Comparison of ENCODE assay signal across 8 cellular contexts in genomic region chr1:23524716-23525401, GRCh38.
A peak's percentile ranks its signal among the peaks of the same experiment; 100 is the strongest.
DNase-seq lines count a peak whose midpoint lies in the region; ATAC-seq lines count a peak whose summit lies in the region.

No MANE protein-coding gene starts in this region.

- peak; percentile 73 for DNase-seq in activated naive CD4-positive, alpha-beta T cell treated with anti-CD3 and anti-CD28 coated beads, Interleukin-2, amount 10 ng/mL, durations not matched to agents 7 days and 5 days
- no peak for DNase-seq in activated naive CD4-positive, alpha-beta T cell (lab: John Stamatoyannopoulos, UW)
- DNase-seq in NCI-H345 treated with DMSO at 0.1 percent for 48 hours (lab: John Stamatoyannopoulos, UW; ENCODE audit: unreplicated experiment): peak; percentile 97
- DNase-seq in activated effector memory CD4-positive, alpha-beta T cell treated with anti-CD3 and anti-CD28 coated beads, Interleukin-2, amount 50 U/mL, for 16 hours: peak; percentile 77

- H3K9me3 Mint-ChIP-seq in activated naive CD4-positive, alpha-beta T cell treated with anti-CD3 and anti-CD28 coated beads, Interleukin-2, amount 10 ng/mL, durations not matched to agents 7 days and 5 days: no peaks in the 10 kb centered on the region
- H3K9me3 Mint-ChIP-seq in stimulated activated naive CD8-positive, alpha-beta T cell treated with anti-CD3 and anti-CD28 coated beads, Interleukin-15, Interleukin-2, amounts not matched to agents 100 ng/mL and 50 ng/mL, for 24 hours: no peaks in the 10 kb centered on the region

- CTCF ChIA-PET in activated naive CD4-positive, alpha-beta T cell treated with anti-CD3 and anti-CD28 coated beads, Interleukin-2, amount 10 ng/mL, durations not matched to agents 7 days and 5 days (lab: Charles Lee): interaction anchor here (1.1 to 10.9 kb wide), 7 partner anchors 12 to 167 kb away, joined by 3 to 137 read pairs (median 5); partner anchors contain the start of gene RPL11

- H3K27me3 Mint-ChIP-seq in activated naive CD4-positive, alpha-beta T cell treated with anti-CD3 and anti-CD28 coated beads, Interleukin-2, amount 10 ng/mL, durations not matched to agents 7 days and 5 days: no peaks in the 10 kb centered on the region
- no peaks in the 10 kb centered on the region for H3K27me3 Mint-ChIP-seq in stimulated activated naive CD8-positive, alpha-beta T cell treated with anti-CD3 and anti-CD28 coated beads, Interleukin-15, Interleukin-2, amounts not matched to agents 100 ng/mL and 50 ng/mL, for 24 hours

- peaks cover 62% of the 10 kb centered on the region for H3K36me3 Mint-ChIP-seq in activated naive CD4-positive, alpha-beta T cell treated with anti-CD3 and anti-CD28 coated beads, Interleukin-2, amount 10 ng/mL, durations not matched to agents 7 days and 5 days
- H3K36me3 Mint-ChIP-seq in stimulated activated naive CD8-positive, alpha-beta T cell treated with anti-CD3 and anti-CD28 coated beads, Interleukin-15, Interleukin-2, amounts not matched to agents 100 ng/mL and 50 ng/mL, for 24 hours (ENCODE audit: low read depth): peaks cover 21% of the 10 kb centered on the region

- H3K4me3 Mint-ChIP-seq in activated naive CD4-positive, alpha-beta T cell treated with anti-CD3 and anti-CD28 coated beads, Interleukin-2, amount 10 ng/mL, durations not matched to agents 7 days and 5 days: peak overlapping the region; percentile 66
- H3K4me3 Mint-ChIP-seq in stimulated activated naive CD8-positive, alpha-beta T cell treated with anti-CD3 and anti-CD28 coated beads, Interleukin-15, Interleukin-2, amounts not matched to agents 100 ng/mL and 50 ng/mL, for 24 hours: no peak overlapping the region

- H3K27ac Mint-ChIP-seq in activated naive CD4-positive, alpha-beta T cell treated with anti-CD3 and anti-CD28 coated beads, Interleukin-2, amount 10 ng/mL, durations not matched to agents 7 days and 5 days: peak overlapping the region; percentile 96
- peak overlapping the region; percentile 68 for H3K27ac Mint-ChIP-seq in stimulated activated naive CD8-positive, alpha-beta T cell treated with anti-CD3 and anti-CD28 coated beads, Interleukin-15, Interleukin-2, amounts not matched to agents 100 ng/mL and 50 ng/mL, for 24 hours

- peaks cover 78% of the 10 kb centered on the region for H3K4me1 Mint-ChIP-seq in activated naive CD4-positive, alpha-beta T cell treated with anti-CD3 and anti-CD28 coated beads, Interleukin-2, amount 10 ng/mL, durations not matched to agents 7 days and 5 days
- H3K4me1 Mint-ChIP-seq in stimulated activated naive CD8-positive, alpha-beta T cell treated with anti-CD3 and anti-CD28 coated beads, Interleukin-15, Interleukin-2, amounts not matched to agents 100 ng/mL and 50 ng/mL, for 24 hours (ENCODE audit: low read depth): peaks cover 75% of the 10 kb centered on the region

- ATAC-seq in GM18909 (IDR thresholded peaks at IDR 0.05; ENCODE audit: poor library complexity, unreplicated experiment): no peak
- no peak for ATAC-seq in HG02852 (IDR thresholded peaks at IDR 0.05; ENCODE audit: unreplicated experiment)
- no peak for ATAC-seq in HG03139 (IDR thresholded peaks at IDR 0.05; ENCODE audit: unreplicated experiment)

Comparison
In these comparisons a context has a peak if more than half of its experiments do, and no peak if none do; other contexts are left out.
1. DNase-seq: peak in activated naive CD4-positive, alpha-beta T cell treated with anti-CD3 and anti-CD28 coated beads, Interleukin-2, amount 10 ng/mL, durations not matched to agents 7 days and 5 days (single experiment), NCI-H345 treated with DMSO at 0.1 percent for 48 hours (single experiment) and activated effector memory CD4-positive, alpha-beta T cell treated with anti-CD3 and anti-CD28 coated beads, Interleukin-2, amount 50 U/mL, for 16 hours (single experiment); none in activated naive CD4-positive, alpha-beta T cell (0 of 4).